ENCODE assay signal across 16 cellular contexts in genomic region chr5:65043843-65044359, GRCh38.
A peak's percentile ranks its signal among the peaks of the same experiment; 100 is the strongest.
DNase-seq lines count a peak whose midpoint lies in the region; ATAC-seq and TF ChIP-seq lines count a peak whose summit lies in the region.
"Had no signal": no experiment of that assay in that cellular context is flagged by ENCODE, and none has a peak within 500 bp of the region (broad histone marks: within the 10 kb centered on the region; RNA-seq: fewer than 3 reads in every experiment).

No MANE protein-coding gene starts in this region.

- ATAC-seq in GM19025 (IDR thresholded peaks at IDR 0.05; ENCODE audit: low read depth, unreplicated experiment) (peak; percentile 26), GM21825 (IDR thresholded peaks at IDR 0.05; ENCODE audit: unreplicated experiment) (peak; percentile 44), HG03135 (IDR thresholded peaks at IDR 0.05; ENCODE audit: unreplicated experiment) (peak; percentile 53), right lobe of liver (no peak)
- ATAC-seq: stimulated activated naive B cell treated with anti-CD40 and anti-IgM and Interleukin-4, amounts not matched to agents 10 μg/mL and 1 μg/mL and 100 μg/mL, for 72 hours had no signal

- no peaks in the 10 kb centered on the region for H3K79me2 ChIP-seq in trophoblast cell (ENCODE audit: control insufficient read depth, insufficient read depth, low read length, poor library complexity)

- no peaks in the 10 kb centered on the region for H3K36me3 ChIP-seq in trophoblast cell (ENCODE audit: control insufficient read depth in 1 of 2, insufficient read depth in 2 of 2, low read length in 2 of 2)
- H3K36me3 ChIP-seq in right lobe of liver, result no peaks in the 10 kb centered on the region
- H3K36me3 ChIP-seq: esophagus muscularis mucosa had no signal

- no peak overlapping the region for H2BK5ac ChIP-seq in trophoblast cell (ENCODE audit: low read depth, low read length, poor library complexity)

- no peak overlapping the region for H3K23ac ChIP-seq in trophoblast cell (ENCODE audit: low read length)

- no peak for TF ChIP-seq POLR2A in right lobe of liver (IDR thresholded peaks at IDR 0.05)

- no peak overlapping the region for H3K4me2 ChIP-seq in trophoblast cell (ENCODE audit: low read length)

- intact Hi-C loops in right lobe of liver (cut with DNase I), result no loop called here

- H3K4ac ChIP-seq in trophoblast cell (ENCODE audit: low read depth, low read length), result no peak overlapping the region

- no peak overlapping the region for H4K12ac ChIP-seq in trophoblast cell (ENCODE audit: low read depth, low read length)

- H3K4me3 ChIP-seq in trophoblast cell (ENCODE audit: low read depth, low read length), result no peak overlapping the region
- H3K4me3 ChIP-seq in right lobe of liver, result no peak overlapping the region
- H3K4me3 ChIP-seq: esophagus muscularis mucosa, skin epidermis had no signal

- peaks cover 31% of the 10 kb centered on the region for H3K79me1 ChIP-seq in trophoblast cell (ENCODE audit: low read length)

- H3K9me3 ChIP-seq in trophoblast cell (ENCODE audit: insufficient read depth, low read depth, low read length), result no peaks in the 10 kb centered on the region
- no peaks in the 10 kb centered on the region for H3K9me3 ChIP-seq in right lobe of liver
- H3K9me3 ChIP-seq: esophagus muscularis mucosa had no signal

- no peak overlapping the region for H2AFZ ChIP-seq in trophoblast cell (ENCODE audit: insufficient read depth, low read length, poor library complexity)

- H4K91ac ChIP-seq in trophoblast cell (ENCODE audit: low read depth, low read length), result peak overlapping the region; percentile 43

- no peak overlapping the region for H2AK5ac ChIP-seq in trophoblast cell (ENCODE audit: low read length)

- H3K27ac ChIP-seq in trophoblast cell (ENCODE audit: low read depth, low read length), result no peak overlapping the region
- no peak overlapping the region for H3K27ac ChIP-seq in right lobe of liver
- H3K27ac ChIP-seq: esophagus muscularis mucosa, skin epidermis had no signal

- H4K8ac ChIP-seq in trophoblast cell (ENCODE audit: low read depth, low read length), result no peak overlapping the region

- WGBS in trophoblast cell (ENCODE audit: extremely low coverage, insufficient coverage, insufficient read length), result no CpG with 5 or more reads among the region's 5 CpGs
- WGBS in right lobe of liver (ENCODE audit: insufficient coverage, low coverage, low lambda C conversion rate, missing lambda C conversion rate), result 89% methylated on average over 5 of the region's 5 CpGs

- no peak overlapping the region for H3K18ac ChIP-seq in trophoblast cell (ENCODE audit: low read length)

- peak overlapping the region; percentile 65 for H2BK12ac ChIP-seq in trophoblast cell (ENCODE audit: low read length)

- H3K14ac ChIP-seq in trophoblast cell (ENCODE audit: low read length), result no peak overlapping the region

- H3K4me1 ChIP-seq in trophoblast cell (ENCODE audit: control insufficient read depth in 1 of 2, insufficient read depth in 2 of 2, low read length in 2 of 2) (peaks cover 7 to 11% of the 10 kb centered on the region in 2 experiments), right lobe of liver (no peaks in the 10 kb centered on the region)

- DNase-seq in trophoblast cell (no peak), NOMO-1 (lab: John Stamatoyannopoulos, UW; ENCODE audit: unreplicated experiment in 2 of 2) (no peak), NCI-H1694 treated with DMSO at 0.1 percent for 48 hours (lab: John Stamatoyannopoulos, UW) (no peak), medulla oblongata (ENCODE audit: extremely low spot score) (no peak), right lobe of liver (no peak)
- DNase-seq: activated naive CD4-positive, alpha-beta T cell treated with Interleukin-2 at 50 U/mL for 16 hours; DND-41; kidney; NCI-H1694; stimulated activated naive B cell treated with anti-CD40 and anti-IgM and Interleukin-4, amounts not matched to agents 10 μg/mL and 1 μg/mL and 100 μg/mL, for 72 hours; SW 1271 had no signal

- H2BK120ac ChIP-seq in trophoblast cell (ENCODE audit: insufficient read depth, low read length, poor library complexity), result peak overlapping the region; percentile 20

- H3K27me3 ChIP-seq in trophoblast cell (ENCODE audit: insufficient read depth, low read length), result no peaks in the 10 kb centered on the region
- no peaks in the 10 kb centered on the region for H3K27me3 ChIP-seq in right lobe of liver
- H3K27me3 ChIP-seq: esophagus muscularis mucosa had no signal

- TF ChIP-seq CTCF in right lobe of liver (IDR thresholded peaks at IDR 0.05), result no peak

- no peak overlapping the region for H3K9ac ChIP-seq in trophoblast cell (ENCODE audit: low read length)

Comparison
In these comparisons a context has a peak if more than half of its experiments do, and no peak if none do; other contexts are left out.
1. ATAC-seq: peak in GM19025 (single experiment), GM21825 (single experiment) and HG03135 (single experiment); none in right lobe of liver (0 of 4).